21 cellular contexts compared by ENCODE assay signal in the genomic region with DNA sequence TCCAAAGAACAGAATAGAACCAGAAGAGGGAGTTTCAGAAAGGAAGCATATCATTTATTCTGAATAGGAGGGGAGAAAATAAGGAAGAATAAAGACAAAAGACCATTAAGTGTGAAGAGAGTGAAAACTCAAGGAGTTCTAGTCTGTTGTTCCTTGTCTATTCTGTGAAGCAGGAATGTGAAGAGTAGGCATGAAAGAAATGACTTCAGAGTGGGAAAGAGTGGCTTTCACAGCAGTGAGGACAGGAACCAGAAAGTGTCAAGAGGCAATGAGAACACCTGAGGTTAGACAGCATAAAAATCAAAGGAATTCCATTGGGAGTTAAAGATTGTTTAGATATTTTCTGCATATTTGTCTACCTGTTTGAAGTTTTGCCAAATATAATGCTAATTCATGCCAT.
DNase-seq lines count a peak whose midpoint lies in the region; ATAC-seq, FAIRE-seq and TF ChIP-seq lines count a peak whose summit lies in the region.
"Had no signal": no experiment of that assay in that cellular context is flagged by ENCODE, and none has a peak within 500 bp of the region (broad histone marks: within the 10 kb centered on the region; RNA-seq: fewer than 3 reads in every experiment).

No MANE protein-coding gene starts in this region.

- H3K4me1 ChIP-seq in Panc1 (ENCODE audit: control insufficient read depth, insufficient read depth, low read length), result no peaks in the 10 kb centered on the region; the same call in 1 of the 2 replicates
- peaks cover 3 to 16% (median 8%) of the 10 kb centered on the region in 3 donors for H3K4me1 ChIP-seq in pancreas
- H3K4me1 ChIP-seq: BLaER1 had no signal

- peak overlapping the region; percentile 77; the same call in 1 of the 2 replicates for H3K27ac ChIP-seq in Panc1 (ENCODE audit: low read length)
- no peak overlapping the region for H3K27ac ChIP-seq in pancreas
- H3K27ac ChIP-seq: BLaER1, HL-60 had no signal

- H3K9me3 ChIP-seq in Panc1 (ENCODE audit: control insufficient read depth, insufficient read depth, low read depth, low read length) (no peaks in the 10 kb centered on the region), pancreas (no peaks in the 10 kb centered on the region)
- H3K9me3 ChIP-seq: BLaER1, MG63, SK-N-SH had no signal

- FAIRE-seq in D721Med (lab: Jason Lieb, UNC) (peak; percentile 38), pancreas (lab: Jason Lieb, UNC) (no peak)
- FAIRE-seq: H54, HepG2, K562 had no signal

- no peaks in the 10 kb centered on the region for H3K27me3 ChIP-seq in Panc1 (ENCODE audit: control insufficient read depth, insufficient read depth, low read length)
- H3K27me3 ChIP-seq in pancreas, result no peaks in the 10 kb centered on the region
- H3K27me3 ChIP-seq: BLaER1 had no signal

- in situ Hi-C loops in Panc1 (cut with HindIII; ENCODE audit: low pct_unique_long_range_greater_than_20kb, low sequenced_read_pairs), result no loop called here

- BruUV-seq in Panc1 (replicated peaks; lab: Mats Ljungman, UMichigan), result no TSS peak

- DNase-seq in D721Med (ENCODE audit: insufficient read length, low spot score) (no peak), DMS53 treated with DMSO at 0.1 percent for 48 hours (lab: John Stamatoyannopoulos, UW; ENCODE audit: unreplicated experiment) (peak; percentile 3), Panc1 (ENCODE audit: low read depth, low spot score) (no peak), pancreas (no peak), NCI-H446 treated with DMSO at 0.1 percent for 48 hours (lab: John Stamatoyannopoulos, UW) (no peak), NCI-H187 (lab: John Stamatoyannopoulos, UW) (no peak)
- DNase-seq: CD4-positive, alpha-beta T cell; HFFc6; MG63; NCI-H1417 treated with DMSO at 0.1 percent for 48 hours; NCI-H187 treated with DMSO at 0.1 percent for 48 hours; NCI-H2171; NCI-H526 treated with DMSO at 0.1 percent for 48 hours; SIG-M5; SK-N-SH had no signal

- intact Hi-C loops in Panc1 (cut with micrococcal nuclease; ENCODE audit: unreplicated experiment) (no loop called here), pancreas (cut with DNase I) (no loop called here)

- no peaks in the 10 kb centered on the region for H3K36me3 ChIP-seq in Panc1 (ENCODE audit: control insufficient read depth, insufficient read depth, low read length)
- no peaks in the 10 kb centered on the region for H3K36me3 ChIP-seq in pancreas
- H3K36me3 ChIP-seq: BLaER1, MG63 had no signal

- CTCF ChIA-PET in Panc1 (lab: Charles Lee), result no interaction called here

- POLR2A ChIA-PET in Panc1 (lab: Charles Lee), result no interaction called here

- no peak for TF ChIP-seq CTCF in D721Med (IDR thresholded peaks at IDR 0.05; ENCODE audit: insufficient read depth, missing control alignments)
- no peak for TF ChIP-seq CTCF in Panc1 (IDR thresholded peaks at IDR 0.05)
- no peak for TF ChIP-seq CTCF in pancreas (IDR thresholded peaks at IDR 0.05)

- H3K4me3 ChIP-seq in Panc1 (ENCODE audit: low read depth in 2 of 2, low read length in 2 of 2) (no peak overlapping the region), pancreas (no peak overlapping the region)
- H3K4me3 ChIP-seq: BLaER1, K562, MG63 had no signal

- ATAC-seq in Panc1 (no peak), pancreas (peak in 3 of 4 donors; percentile 41 to 56 (median 55)), HG03159 (IDR thresholded peaks at IDR 0.05; ENCODE audit: unreplicated experiment) (no peak)
- ATAC-seq: HepG2, K562 had no signal

Comparison
In these comparisons a context has a peak if more than half of its experiments do, and no peak if none do; other contexts are left out.
1. ATAC-seq: peak in pancreas (3 of 4); none in Panc1 (single experiment) and HG03159 (single experiment).